ENCODE assay signal across 2 cellular contexts in genomic region chr1:161792740-161793139, GRCh38.
TF ChIP-seq lines count a peak whose summit lies in the region.

No MANE protein-coding gene starts in this region.

TF ChIP-seq in GM23338, 12 proteins besides CTCF, POLR2A, EP300 and RAD21 (continued from another document):
- TF ChIP-seq, protein P1, sequence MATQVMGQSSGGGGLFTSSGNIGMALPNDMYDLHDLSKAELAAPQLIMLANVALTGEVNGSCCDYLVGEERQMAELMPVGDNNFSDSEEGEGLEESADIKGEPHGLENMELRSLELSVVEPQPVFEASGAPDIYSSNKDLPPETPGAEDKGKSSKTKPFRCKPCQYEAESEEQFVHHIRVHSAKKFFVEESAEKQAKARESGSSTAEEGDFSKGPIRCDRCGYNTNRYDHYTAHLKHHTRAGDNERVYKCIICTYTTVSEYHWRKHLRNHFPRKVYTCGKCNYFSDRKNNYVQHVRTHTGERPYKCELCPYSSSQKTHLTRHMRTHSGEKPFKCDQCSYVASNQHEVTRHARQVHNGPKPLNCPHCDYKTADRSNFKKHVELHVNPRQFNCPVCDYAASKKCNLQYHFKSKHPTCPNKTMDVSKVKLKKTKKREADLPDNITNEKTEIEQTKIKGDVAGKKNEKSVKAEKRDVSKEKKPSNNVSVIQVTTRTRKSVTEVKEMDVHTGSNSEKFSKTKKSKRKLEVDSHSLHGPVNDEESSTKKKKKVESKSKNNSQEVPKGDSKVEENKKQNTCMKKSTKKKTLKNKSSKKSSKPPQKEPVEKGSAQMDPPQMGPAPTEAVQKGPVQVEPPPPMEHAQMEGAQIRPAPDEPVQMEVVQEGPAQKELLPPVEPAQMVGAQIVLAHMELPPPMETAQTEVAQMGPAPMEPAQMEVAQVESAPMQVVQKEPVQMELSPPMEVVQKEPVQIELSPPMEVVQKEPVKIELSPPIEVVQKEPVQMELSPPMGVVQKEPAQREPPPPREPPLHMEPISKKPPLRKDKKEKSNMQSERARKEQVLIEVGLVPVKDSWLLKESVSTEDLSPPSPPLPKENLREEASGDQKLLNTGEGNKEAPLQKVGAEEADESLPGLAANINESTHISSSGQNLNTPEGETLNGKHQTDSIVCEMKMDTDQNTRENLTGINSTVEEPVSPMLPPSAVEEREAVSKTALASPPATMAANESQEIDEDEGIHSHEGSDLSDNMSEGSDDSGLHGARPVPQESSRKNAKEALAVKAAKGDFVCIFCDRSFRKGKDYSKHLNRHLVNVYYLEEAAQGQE (IDR thresholded peaks at IDR 0.05; ENCODE audit: unreplicated experiment) = no peak
- TF ChIP-seq EZH2 (IDR thresholded peaks at IDR 0.05; ENCODE audit: low read depth, unreplicated experiment) (no peak), POLR2AphosphoS5 (IDR thresholded peaks at IDR 0.05; ENCODE audit: low read depth) (no peak), ZNF114 (CRISPR knock-in tag; IDR thresholded peaks at IDR 0.05) (no peak), JUNB (IDR thresholded peaks at IDR 0.05; ENCODE audit: unreplicated experiment) (no peak), CREB1 (CRISPR knock-in tag; IDR thresholded peaks at IDR 0.05; ENCODE audit: low read depth) (no peak)
- TF ChIP-seq, protein P2, sequence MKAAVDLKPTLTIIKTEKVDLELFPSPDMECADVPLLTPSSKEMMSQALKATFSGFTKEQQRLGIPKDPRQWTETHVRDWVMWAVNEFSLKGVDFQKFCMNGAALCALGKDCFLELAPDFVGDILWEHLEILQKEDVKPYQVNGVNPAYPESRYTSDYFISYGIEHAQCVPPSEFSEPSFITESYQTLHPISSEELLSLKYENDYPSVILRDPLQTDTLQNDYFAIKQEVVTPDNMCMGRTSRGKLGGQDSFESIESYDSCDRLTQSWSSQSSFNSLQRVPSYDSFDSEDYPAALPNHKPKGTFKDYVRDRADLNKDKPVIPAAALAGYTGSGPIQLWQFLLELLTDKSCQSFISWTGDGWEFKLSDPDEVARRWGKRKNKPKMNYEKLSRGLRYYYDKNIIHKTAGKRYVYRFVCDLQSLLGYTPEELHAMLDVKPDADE (IDR thresholded peaks at IDR 0.05) = no peak
- TF ChIP-seq, protein P3, sequence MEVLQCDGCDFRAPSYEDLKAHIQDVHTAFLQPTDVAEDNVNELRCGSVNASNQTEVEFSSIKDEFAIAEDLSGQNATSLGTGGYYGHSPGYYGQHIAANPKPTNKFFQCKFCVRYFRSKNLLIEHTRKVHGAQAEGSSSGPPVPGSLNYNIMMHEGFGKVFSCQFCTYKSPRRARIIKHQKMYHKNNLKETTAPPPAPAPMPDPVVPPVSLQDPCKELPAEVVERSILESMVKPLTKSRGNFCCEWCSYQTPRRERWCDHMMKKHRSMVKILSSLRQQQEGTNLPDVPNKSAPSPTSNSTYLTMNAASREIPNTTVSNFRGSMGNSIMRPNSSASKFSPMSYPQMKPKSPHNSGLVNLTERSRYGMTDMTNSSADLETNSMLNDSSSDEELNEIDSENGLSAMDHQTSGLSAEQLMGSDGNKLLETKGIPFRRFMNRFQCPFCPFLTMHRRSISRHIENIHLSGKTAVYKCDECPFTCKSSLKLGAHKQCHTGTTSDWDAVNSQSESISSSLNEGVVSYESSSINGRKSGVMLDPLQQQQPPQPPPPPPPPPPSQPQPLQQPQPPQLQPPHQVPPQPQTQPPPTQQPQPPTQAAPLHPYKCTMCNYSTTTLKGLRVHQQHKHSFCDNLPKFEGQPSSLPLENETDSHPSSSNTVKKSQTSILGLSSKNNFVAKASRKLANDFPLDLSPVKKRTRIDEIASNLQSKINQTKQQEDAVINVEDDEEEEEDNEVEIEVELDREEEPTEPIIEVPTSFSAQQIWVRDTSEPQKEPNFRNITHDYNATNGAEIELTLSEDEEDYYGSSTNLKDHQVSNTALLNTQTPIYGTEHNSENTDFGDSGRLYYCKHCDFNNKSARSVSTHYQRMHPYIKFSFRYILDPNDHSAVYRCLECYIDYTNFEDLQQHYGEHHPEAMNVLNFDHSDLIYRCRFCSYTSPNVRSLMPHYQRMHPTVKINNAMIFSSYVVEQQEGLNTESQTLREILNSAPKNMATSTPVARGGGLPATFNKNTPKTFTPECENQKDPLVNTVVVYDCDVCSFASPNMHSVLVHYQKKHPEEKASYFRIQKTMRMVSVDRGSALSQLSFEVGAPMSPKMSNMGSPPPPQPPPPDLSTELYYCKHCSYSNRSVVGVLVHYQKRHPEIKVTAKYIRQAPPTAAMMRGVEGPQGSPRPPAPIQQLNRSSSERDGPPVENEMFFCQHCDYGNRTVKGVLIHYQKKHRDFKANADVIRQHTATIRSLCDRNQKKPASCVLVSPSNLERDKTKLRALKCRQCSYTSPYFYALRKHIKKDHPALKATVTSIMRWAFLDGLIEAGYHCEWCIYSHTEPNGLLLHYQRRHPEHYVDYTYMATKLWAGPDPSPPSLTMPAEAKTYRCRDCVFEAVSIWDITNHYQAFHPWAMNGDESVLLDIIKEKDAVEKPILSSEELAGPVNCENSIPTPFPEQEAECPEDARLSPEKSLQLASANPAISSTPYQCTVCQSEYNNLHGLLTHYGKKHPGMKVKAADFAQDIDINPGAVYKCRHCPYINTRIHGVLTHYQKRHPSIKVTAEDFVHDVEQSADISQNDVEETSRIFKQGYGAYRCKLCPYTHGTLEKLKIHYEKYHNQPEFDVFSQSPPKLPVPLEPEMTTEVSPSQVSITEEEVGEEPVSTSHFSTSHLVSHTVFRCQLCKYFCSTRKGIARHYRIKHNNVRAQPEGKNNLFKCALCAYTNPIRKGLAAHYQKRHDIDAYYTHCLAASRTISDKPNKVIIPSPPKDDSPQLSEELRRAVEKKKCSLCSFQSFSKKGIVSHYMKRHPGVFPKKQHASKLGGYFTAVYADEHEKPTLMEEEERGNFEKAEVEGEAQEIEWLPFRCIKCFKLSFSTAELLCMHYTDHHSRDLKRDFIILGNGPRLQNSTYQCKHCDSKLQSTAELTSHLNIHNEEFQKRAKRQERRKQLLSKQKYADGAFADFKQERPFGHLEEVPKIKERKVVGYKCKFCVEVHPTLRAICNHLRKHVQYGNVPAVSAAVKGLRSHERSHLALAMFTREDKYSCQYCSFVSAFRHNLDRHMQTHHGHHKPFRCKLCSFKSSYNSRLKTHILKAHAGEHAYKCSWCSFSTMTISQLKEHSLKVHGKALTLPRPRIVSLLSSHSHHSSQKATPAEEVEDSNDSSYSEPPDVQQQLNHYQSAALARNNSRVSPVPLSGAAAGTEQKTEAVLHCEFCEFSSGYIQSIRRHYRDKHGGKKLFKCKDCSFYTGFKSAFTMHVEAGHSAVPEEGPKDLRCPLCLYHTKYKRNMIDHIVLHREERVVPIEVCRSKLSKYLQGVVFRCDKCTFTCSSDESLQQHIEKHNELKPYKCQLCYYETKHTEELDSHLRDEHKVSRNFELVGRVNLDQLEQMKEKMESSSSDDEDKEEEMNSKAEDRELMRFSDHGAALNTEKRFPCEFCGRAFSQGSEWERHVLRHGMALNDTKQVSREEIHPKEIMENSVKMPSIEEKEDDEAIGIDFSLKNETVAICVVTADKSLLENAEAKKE (CRISPR knock-in tag; IDR thresholded peaks at IDR 0.05) = no peak

TF ChIP-seq in SK-N-SH, 30 proteins besides CTCF, POLR2A, EP300 and RAD21 (continued from another document):
- TF ChIP-seq, protein P1 (IDR thresholded peaks at IDR 0.05; ENCODE audit: low read depth, low read length) = no peak
- TF ChIP-seq FOSL2 (IDR thresholded peaks at IDR 0.05; ENCODE audit: borderline replicate concordance, low read depth) (peak; percentile 26; the same call in 1 of the 2 replicates), POLR2AphosphoS5 (IDR thresholded peaks at IDR 0.05; ENCODE audit: low read depth, low read length) (no peak), MAX (IDR thresholded peaks at IDR 0.05; ENCODE audit: low read depth) (no peak), FOXM1 (IDR thresholded peaks at IDR 0.05; ENCODE audit: low read depth) (no peak), YY1 (IDR thresholded peaks at IDR 0.05; ENCODE audit: low read depth) (no peak), NFIC (IDR thresholded peaks at IDR 0.05; ENCODE audit: borderline replicate concordance) (0 out of 2 replicates have a peak, but pooled peaks have one; percentile 15)
- TF ChIP-seq, protein P4, sequence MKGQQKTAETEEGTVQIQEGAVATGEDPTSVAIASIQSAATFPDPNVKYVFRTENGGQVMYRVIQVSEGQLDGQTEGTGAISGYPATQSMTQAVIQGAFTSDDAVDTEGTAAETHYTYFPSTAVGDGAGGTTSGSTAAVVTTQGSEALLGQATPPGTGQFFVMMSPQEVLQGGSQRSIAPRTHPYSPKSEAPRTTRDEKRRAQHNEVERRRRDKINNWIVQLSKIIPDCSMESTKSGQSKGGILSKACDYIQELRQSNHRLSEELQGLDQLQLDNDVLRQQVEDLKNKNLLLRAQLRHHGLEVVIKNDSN (IDR thresholded peaks at IDR 0.05; ENCODE audit: borderline replicate concordance, low read depth) = no peak
- TF ChIP-seq, protein P5, sequence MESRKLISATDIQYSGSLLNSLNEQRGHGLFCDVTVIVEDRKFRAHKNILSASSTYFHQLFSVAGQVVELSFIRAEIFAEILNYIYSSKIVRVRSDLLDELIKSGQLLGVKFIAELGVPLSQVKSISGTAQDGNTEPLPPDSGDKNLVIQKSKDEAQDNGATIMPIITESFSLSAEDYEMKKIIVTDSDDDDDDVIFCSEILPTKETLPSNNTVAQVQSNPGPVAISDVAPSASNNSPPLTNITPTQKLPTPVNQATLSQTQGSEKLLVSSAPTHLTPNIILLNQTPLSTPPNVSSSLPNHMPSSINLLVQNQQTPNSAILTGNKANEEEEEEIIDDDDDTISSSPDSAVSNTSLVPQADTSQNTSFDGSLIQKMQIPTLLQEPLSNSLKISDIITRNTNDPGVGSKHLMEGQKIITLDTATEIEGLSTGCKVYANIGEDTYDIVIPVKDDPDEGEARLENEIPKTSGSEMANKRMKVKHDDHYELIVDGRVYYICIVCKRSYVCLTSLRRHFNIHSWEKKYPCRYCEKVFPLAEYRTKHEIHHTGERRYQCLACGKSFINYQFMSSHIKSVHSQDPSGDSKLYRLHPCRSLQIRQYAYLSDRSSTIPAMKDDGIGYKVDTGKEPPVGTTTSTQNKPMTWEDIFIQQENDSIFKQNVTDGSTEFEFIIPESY (IDR thresholded peaks at IDR 0.05; ENCODE audit: borderline replicate concordance, low read depth) = no peak
- TF ChIP-seq, protein P6, sequence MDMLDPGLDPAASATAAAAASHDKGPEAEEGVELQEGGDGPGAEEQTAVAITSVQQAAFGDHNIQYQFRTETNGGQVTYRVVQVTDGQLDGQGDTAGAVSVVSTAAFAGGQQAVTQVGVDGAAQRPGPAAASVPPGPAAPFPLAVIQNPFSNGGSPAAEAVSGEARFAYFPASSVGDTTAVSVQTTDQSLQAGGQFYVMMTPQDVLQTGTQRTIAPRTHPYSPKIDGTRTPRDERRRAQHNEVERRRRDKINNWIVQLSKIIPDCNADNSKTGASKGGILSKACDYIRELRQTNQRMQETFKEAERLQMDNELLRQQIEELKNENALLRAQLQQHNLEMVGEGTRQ (IDR thresholded peaks at IDR 0.05; ENCODE audit: borderline replicate concordance, low read depth, low read length) = no peak
- TF ChIP-seq, protein P7, sequence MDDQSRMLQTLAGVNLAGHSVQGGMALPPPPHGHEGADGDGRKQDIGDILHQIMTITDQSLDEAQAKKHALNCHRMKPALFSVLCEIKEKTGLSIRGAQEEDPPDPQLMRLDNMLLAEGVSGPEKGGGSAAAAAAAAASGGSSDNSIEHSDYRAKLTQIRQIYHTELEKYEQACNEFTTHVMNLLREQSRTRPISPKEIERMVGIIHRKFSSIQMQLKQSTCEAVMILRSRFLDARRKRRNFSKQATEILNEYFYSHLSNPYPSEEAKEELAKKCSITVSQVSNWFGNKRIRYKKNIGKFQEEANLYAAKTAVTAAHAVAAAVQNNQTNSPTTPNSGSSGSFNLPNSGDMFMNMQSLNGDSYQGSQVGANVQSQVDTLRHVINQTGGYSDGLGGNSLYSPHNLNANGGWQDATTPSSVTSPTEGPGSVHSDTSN (IDR thresholded peaks at IDR 0.05) = no peak
